8 cellular contexts compared by ENCODE assay signal in genomic region chr2:168801961-168802824, GRCh38. TPM values are rescaled to one million over a fixed set of nuclear protein-coding genes. Genes with fewer than 3 reads are reported as not detected.
DNase-seq lines count a peak whose midpoint lies in the region; TF ChIP-seq lines count a peak whose summit lies in the region.

NOSTRIN (plus strand) TSS chr2:168802637; CDS start chr2:168802647, 10 bp downstream.

- TF ChIP-seq POLR2A in testis (IDR thresholded peaks at IDR 0.05) = no peak

- no peak for TF ChIP-seq CTCF in liver (IDR thresholded peaks at IDR 0.05; ENCODE audit: low read depth, low read length, missing input control)
- no peak for TF ChIP-seq CTCF in testis (IDR thresholded peaks at IDR 0.05)

- H3K9me3 ChIP-seq in liver (ENCODE audit: control insufficient read depth in 4 of 4, low read length in 3 of 4) (no peaks in the 10 kb centered on the region), testis (no peaks in the 10 kb centered on the region)

- intact Hi-C loops in testis (cut with DNase I; ENCODE audit: low total_unique reads) = no loop called here

- H3K4me3 ChIP-seq in liver (ENCODE audit: low read depth in 1 of 3, low read length in 3 of 3) = peak within 1 kb of the TSS in 2 of 3 donors; percentile 27 to 29
- H3K4me3 ChIP-seq in testis = peak within 1 kb of the TSS; percentile 29 to 37

- H3K27ac ChIP-seq in liver (ENCODE audit: low read depth in 1 of 2, low read length in 2 of 2) = peak within 1 kb of the TSS; percentile 30 to 40
- peak within 1 kb of the TSS; percentile 71 to 73 for H3K27ac ChIP-seq in testis

- peak in 1 of 2 donors; percentile 24 for TF ChIP-seq RAD21 in liver (IDR thresholded peaks at IDR 0.05)

- peak; percentile 86 for DNase-seq in LoVo (ENCODE audit: low spot score)
- peak; percentile 26 for DNase-seq in dermis blood vessel endothelial cell
- peak; percentile 61 for DNase-seq in testis
- DNase-seq in globus pallidus (ENCODE audit: low spot score) = no peak
- no peak for DNase-seq in RKO (ENCODE audit: low spot score)
- DNase-seq in NCI-H226 = no peak
- DNase-seq in NCI-H524 (lab: John Stamatoyannopoulos, UW) = no peak

- H3K4me1 ChIP-seq in liver (ENCODE audit: control insufficient read depth in 4 of 4, insufficient read depth in 4 of 4, low read length in 3 of 4) (no peaks in the 10 kb centered on the region), testis (peaks cover 3% of the 10 kb centered on the region)

- H3K36me3 ChIP-seq in liver (ENCODE audit: control insufficient read depth in 4 of 4, insufficient read depth in 3 of 4, low read depth in 1 of 4, low read length in 3 of 4) = no peaks in the 10 kb centered on the region
- H3K36me3 ChIP-seq in testis (ENCODE audit: low read depth, missing control alignments) = no peaks in the 10 kb centered on the region

- H3K27me3 ChIP-seq in liver (ENCODE audit: control insufficient read depth in 4 of 4, insufficient read depth in 4 of 4, low read length in 3 of 4) (no peaks in the 10 kb centered on the region), testis (no peaks in the 10 kb centered on the region)

- WGBS in liver = 56% methylated on average over 10 of the region's 10 CpGs
- WGBS in testis, 2 donors = 35% methylated on average over 10 of the region's 10 CpGs

- H3K9ac ChIP-seq in liver (ENCODE audit: low read depth in 1 of 2, low read length in 2 of 2) = peak within 1 kb of the TSS in 1 of 2 donors; percentile 5

TF ChIP-seq in liver, 16 proteins besides CTCF, POLR2A, EP300 and RAD21:
- no peak for TF ChIP-seq MAX (IDR thresholded peaks at IDR 0.05)
- TF ChIP-seq JUND (IDR thresholded peaks at IDR 0.05) = no peak
- no peak for TF ChIP-seq REST (IDR thresholded peaks at IDR 0.05)
- TF ChIP-seq YY1 (IDR thresholded peaks at IDR 0.05) = no peak
- TF ChIP-seq FOXA2 (IDR thresholded peaks at IDR 0.05) = no peak
- peak; percentile 98 for TF ChIP-seq NR2F2 (IDR thresholded peaks at IDR 0.05)
- TF ChIP-seq GABPA (IDR thresholded peaks at IDR 0.05 in 1 of 2, conservative IDR thresholded peaks at IDR 0.05 in 1 of 2) = no peak
- no peak for TF ChIP-seq HNF4G (IDR thresholded peaks at IDR 0.05)
- no peak for TF ChIP-seq ATF3 (IDR thresholded peaks at IDR 0.05)
- TF ChIP-seq, protein P1, sequence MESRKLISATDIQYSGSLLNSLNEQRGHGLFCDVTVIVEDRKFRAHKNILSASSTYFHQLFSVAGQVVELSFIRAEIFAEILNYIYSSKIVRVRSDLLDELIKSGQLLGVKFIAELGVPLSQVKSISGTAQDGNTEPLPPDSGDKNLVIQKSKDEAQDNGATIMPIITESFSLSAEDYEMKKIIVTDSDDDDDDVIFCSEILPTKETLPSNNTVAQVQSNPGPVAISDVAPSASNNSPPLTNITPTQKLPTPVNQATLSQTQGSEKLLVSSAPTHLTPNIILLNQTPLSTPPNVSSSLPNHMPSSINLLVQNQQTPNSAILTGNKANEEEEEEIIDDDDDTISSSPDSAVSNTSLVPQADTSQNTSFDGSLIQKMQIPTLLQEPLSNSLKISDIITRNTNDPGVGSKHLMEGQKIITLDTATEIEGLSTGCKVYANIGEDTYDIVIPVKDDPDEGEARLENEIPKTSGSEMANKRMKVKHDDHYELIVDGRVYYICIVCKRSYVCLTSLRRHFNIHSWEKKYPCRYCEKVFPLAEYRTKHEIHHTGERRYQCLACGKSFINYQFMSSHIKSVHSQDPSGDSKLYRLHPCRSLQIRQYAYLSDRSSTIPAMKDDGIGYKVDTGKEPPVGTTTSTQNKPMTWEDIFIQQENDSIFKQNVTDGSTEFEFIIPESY (IDR thresholded peaks at IDR 0.05) = no peak
- no peak for TF ChIP-seq EGR1 (IDR thresholded peaks at IDR 0.05; ENCODE audit: low read depth in 2 of 2)
- peak; percentile 29 to 63 for TF ChIP-seq RXRA (IDR thresholded peaks at IDR 0.05)
- TF ChIP-seq TAF1 (conservative IDR thresholded peaks at IDR 0.05) = peak; percentile 62
- no peak for TF ChIP-seq FOXA1 (IDR thresholded peaks at IDR 0.05)
- peak; percentile 60 for TF ChIP-seq SP1 (IDR thresholded peaks at IDR 0.05)
- TF ChIP-seq HNF4A (conservative IDR thresholded peaks at IDR 0.05) = no peak

RNA-seq across cellular contexts. Expression of gene NOSTRIN, which starts in this region (rescaled TPM):
- total RNA-seq in dermis blood vessel endothelial cell (4.5 and 34.9 TPM in 2 replicates), liver (10 to 100 TPM in 1 of 2 donors, 1 to 10 TPM in 1; 4.1 to 16.7 TPM), testis (10 to 100 TPM; 93.8 to 99.8 TPM)
- polyA plus RNA-seq in liver (10 to 100 TPM in 1 of 2 donors, 1 to 10 TPM in 1; 5.5 to 11.5 TPM), testis (ENCODE audit: insufficient read depth, low read depth, low replicate concordance) (28.9 TPM)

Comparison
In these comparisons a context has a peak if more than half of its experiments do, and no peak if none do; other contexts are left out.
1. DNase-seq: peak in LoVo (single experiment), dermis blood vessel endothelial cell (single experiment) and testis (single experiment); none in globus pallidus (single experiment), RKO (single experiment), NCI-H226 (single experiment) and NCI-H524 (0 of 2).